In the genomic region with DNA sequence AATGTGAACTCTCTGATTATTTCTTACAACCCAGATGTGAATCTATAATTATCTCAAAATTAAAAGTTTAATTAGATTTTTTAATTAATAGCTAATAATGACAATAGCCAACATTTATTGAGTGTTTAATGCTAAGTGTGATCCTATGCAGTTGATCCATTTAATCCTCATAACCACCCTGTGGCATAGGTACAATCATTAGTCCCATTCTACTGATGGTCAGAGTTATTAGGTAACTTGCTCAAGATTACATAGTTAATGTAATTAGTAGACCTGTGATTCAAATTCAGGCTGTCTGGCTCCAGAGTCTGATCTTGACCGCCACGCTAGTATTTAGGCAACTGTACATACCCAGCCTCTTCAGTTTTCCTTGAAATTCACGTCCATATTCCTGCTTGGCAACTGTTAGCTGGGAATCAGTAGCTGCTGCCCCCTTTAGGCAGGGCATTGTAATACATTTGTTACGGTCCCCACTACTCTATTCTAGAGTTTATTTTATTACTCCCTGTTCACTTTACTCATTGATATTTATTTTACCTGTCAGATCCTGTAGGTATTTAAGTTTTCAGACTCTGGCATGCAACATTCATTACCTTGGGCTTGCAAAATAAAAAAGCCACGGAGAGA, we compare ENCODE assay signal across 9 cellular contexts. TPM values are rescaled to one million over a fixed set of nuclear protein-coding genes. Genes with fewer than 3 reads are reported as not detected.
DNase-seq lines count a peak whose midpoint lies in the region; ATAC-seq and TF ChIP-seq lines count a peak whose summit lies in the region.
"Had no signal": no experiment of that assay in that cellular context is flagged by ENCODE, and none has a peak within 500 bp of the region (broad histone marks: within the 10 kb centered on the region; RNA-seq: fewer than 3 reads in every experiment).

No MANE protein-coding gene starts in this region.

- TF ChIP-seq POLR2A in gastroesophageal sphincter (IDR thresholded peaks at IDR 0.05) = no peak

- H3K4me3 ChIP-seq in AG10803 (ENCODE audit: low read length) (no peak overlapping the region), hepatocyte (no peak overlapping the region), gastroesophageal sphincter (no peak overlapping the region)

- no peaks in the 10 kb centered on the region for H3K79me2 ChIP-seq in hepatocyte

- no peaks in the 10 kb centered on the region for H3K27me3 ChIP-seq in hepatocyte
- no peaks in the 10 kb centered on the region for H3K27me3 ChIP-seq in gastroesophageal sphincter

- H3K9me3 ChIP-seq in hepatocyte (ENCODE audit: low read depth) (no peaks in the 10 kb centered on the region), gastroesophageal sphincter (peaks cover 0 to 16% (median 0%) of the 10 kb centered on the region in 3 donors)

- ATAC-seq in HG02588 (IDR thresholded peaks at IDR 0.05; ENCODE audit: unreplicated experiment) (no peak), gastroesophageal sphincter (no peak), HG02623 (IDR thresholded peaks at IDR 0.05; ENCODE audit: unreplicated experiment) (no peak)

- no peaks in the 10 kb centered on the region for H3K9me2 ChIP-seq in hepatocyte (replicated peaks; ENCODE audit: insufficient read depth)

- 73% methylated on average over 5 of the region's 5 CpGs for WGBS in hepatocyte (ENCODE audit: low lambda C conversion rate, missing lambda C conversion rate)
- WGBS in gastroesophageal sphincter (ENCODE audit: low coverage in 1 of 2), 2 donors = 38 to 53% methylated on average over 4 to 5 of the region's 5 CpGs

- H3K4me2 ChIP-seq in hepatocyte = no peak overlapping the region

- in situ Hi-C loops in GM13976 (cut with MboI; ENCODE audit: low sequenced_read_pairs, unreplicated experiment) = no loop called here

- H2AFZ ChIP-seq in hepatocyte = no peak overlapping the region

- TF ChIP-seq CTCF in AG10803 (conservative IDR thresholded peaks at IDR 0.05; ENCODE audit: low read length) (peak; percentile 73), GM13976 (IDR thresholded peaks at IDR 0.05; ENCODE audit: borderline replicate concordance, control extremely low read depth, extremely low read depth, insufficient read depth, missing control alignments) (peak; percentile 55), hepatocyte (IDR thresholded peaks at IDR 0.05; ENCODE audit: poor library complexity) (peak; percentile 33), gastroesophageal sphincter (IDR thresholded peaks at IDR 0.05) (peak in 2 of 4 experiments; percentile 34 to 53)

- DNase-seq in AG10803 (ENCODE audit: low read depth) = peak; percentile 11
- peak; percentile 65 for DNase-seq in GM13976 (ENCODE audit: low spot score)
- DNase-seq in RKO (ENCODE audit: low spot score) = peak; percentile 63
- peak; percentile 16 for DNase-seq in hepatocyte (ENCODE audit: low spot score)
- no peak for DNase-seq in KG1 (lab: John Stamatoyannopoulos, UW)

- H4K20me1 ChIP-seq in hepatocyte (ENCODE audit: insufficient read depth, poor library complexity, severe bottlenecking) = no peaks in the 10 kb centered on the region

- H3K27ac ChIP-seq in hepatocyte (no peak overlapping the region), gastroesophageal sphincter (no peak overlapping the region)
- H3K27ac ChIP-seq: epithelial cell of prostate had no signal

- H3K4me1 ChIP-seq in hepatocyte (ENCODE audit: insufficient read depth) = no peaks in the 10 kb centered on the region
- no peaks in the 10 kb centered on the region for H3K4me1 ChIP-seq in gastroesophageal sphincter

- H3K36me3 ChIP-seq in hepatocyte (replicated peaks; ENCODE audit: insufficient read depth, low read depth) (no peaks in the 10 kb centered on the region), gastroesophageal sphincter (no peaks in the 10 kb centered on the region)

- no peak for TF ChIP-seq EP300 in gastroesophageal sphincter (IDR thresholded peaks at IDR 0.05)

RNA-seq across cellular contexts. Expression of a gene that starts 20.6 kb away (rescaled TPM):
- total RNA-seq in hepatocyte = 1.2 and 2.1 TPM in 2 replicates
- 1.3 and 2.1 TPM in 2 replicates for polyA plus RNA-seq in hepatocyte
- 1 to 10 TPM; 1.9 to 6.5 (median 3.1) TPM for total RNA-seq in gastroesophageal sphincter

RNA-seq across cellular contexts. Expression of a gene that starts 51.1 kb away (rescaled TPM):
- total RNA-seq in hepatocyte (67.6 and 101 TPM in 2 replicates), gastroesophageal sphincter (100 to 1,000 TPM in 3 of 4 donors, 10 to 100 TPM in 1; 68.4 to 238 (median 115) TPM)
- polyA plus RNA-seq in hepatocyte = 30.9 and 40.1 TPM in 2 replicates
